ENCODE assay signal across 21 cellular contexts in genomic region chr13:109998030-109998429, GRCh38.
"Had no signal": no experiment of that assay in that cellular context is flagged by ENCODE, and none has a peak within 500 bp of the region (broad histone marks: within the 10 kb centered on the region; RNA-seq: fewer than 3 reads in every experiment).

No MANE protein-coding gene starts in this region.

- H3K36me3 ChIP-seq: gastrocnemius medialis, ovary, sigmoid colon, uterus had no signal

- H3K4me1 ChIP-seq: body of pancreas, gastrocnemius medialis, sigmoid colon, uterus had no signal

- H3K9me3 ChIP-seq: body of pancreas, gastrocnemius medialis, ovary, sigmoid colon, uterus had no signal

- H3K27me3 ChIP-seq: body of pancreas, gastrocnemius medialis, ovary, sigmoid colon, uterus had no signal

- ATAC-seq: activated CD8-positive, alpha-beta memory T cell treated with anti-CD3 and anti-CD28 coated beads, Interleukin-2, amount 10 ng/mL, durations not matched to agents 7 days and 5 days; activated CD8-positive, alpha-beta T cell treated with anti-CD3 and anti-CD28 coated beads, Interleukin-2, amount 10 ng/mL, durations not matched to agents 7 days and 5 days; activated naive CD8-positive, alpha-beta T cell treated with anti-CD3 and anti-CD28 coated beads, Interleukin-2, amount 50 U/mL, for 24 hours; body of pancreas; effector memory CD8-positive, alpha-beta T cell; gastrocnemius medialis; stimulated activated effector memory CD8-positive, alpha-beta T cell treated with anti-CD3 and anti-CD28 coated beads, Interleukin-12 subunit alpha, Interleukin-12 subunit beta, amount 100 ng/mL, for 72 hours had no signal

- H3K4me3 ChIP-seq: body of pancreas, coronary artery, gastrocnemius medialis, ovary, sigmoid colon, uterus had no signal

- DNase-seq: activated B cell treated with CpG ODN at 0.5 μM for 24 hours; activated CD4-positive, alpha-beta T cell treated with anti-CD3 and anti-CD28 coated beads, Interleukin-2, amount 50 U/mL, for 1 hour; activated CD8-positive, alpha-beta memory T cell treated with anti-CD3 and anti-CD28 coated beads, Interleukin-2, amount 10 ng/mL, durations not matched to agents 7 days and 5 days; activated CD8-positive, alpha-beta T cell treated with anti-CD3 and anti-CD28 coated beads, Interleukin-2, amount 10 ng/mL, durations not matched to agents 7 days and 5 days; activated naive CD8-positive, alpha-beta T cell treated with anti-CD3 and anti-CD28 coated beads, Interleukin-2, amount 50 U/mL, for 24 hours; activated T-cell treated with anti-CD3 and anti-CD28 coated beads, Interleukin-2, amount 50 U/mL, for 48 hours; anterior cingulate cortex; body of pancreas; effector memory CD8-positive, alpha-beta T cell; erythroblast; gastrocnemius medialis; hypothalamus; naive B cell; ovary; sigmoid colon; small intestine; stimulated activated CD4-positive, alpha-beta T cell treated with anti-CD3 and anti-CD28 coated beads, Interleukin-4, amount 100 ng/mL, for 24 hours; substantia nigra; uterus had no signal

- H3K27ac ChIP-seq: body of pancreas, coronary artery, gastrocnemius medialis, ovary, sigmoid colon, uterus had no signal

- FAIRE-seq: small intestine had no signal
